ENCODE assay signal across 10 cellular contexts in genomic region chr9:127521919-127522304, GRCh38.
DNase-seq lines count a peak whose midpoint lies in the region; ATAC-seq and TF ChIP-seq lines count a peak whose summit lies in the region.
"Had no signal": no experiment of that assay in that cellular context is flagged by ENCODE, and none has a peak within 500 bp of the region (broad histone marks: within the 10 kb centered on the region; RNA-seq: fewer than 3 reads in every experiment).

No MANE protein-coding gene starts in this region.

- H3K27me3 ChIP-seq in ACC112 (ENCODE audit: insufficient read depth, low read length): no peaks in the 10 kb centered on the region
- no peaks in the 10 kb centered on the region for H3K27me3 ChIP-seq in parathyroid adenoma (ENCODE audit: control insufficient read depth, insufficient read depth, low read length)

- H2AFZ ChIP-seq in ACC112 (ENCODE audit: low read length, unreplicated experiment) (no peak overlapping the region), parathyroid adenoma (no peak overlapping the region)

- H3K36me3 Mint-ChIP-seq in activated T-helper 2 cell treated with anti-CD3 and anti-CD28 coated beads, Interferon-gamma antibody, Interleukin-2, Interleukin-4, amounts not matched to agents 10 μg/mL and 5 μg/mL and 100 μg/mL, durations not matched to agents 14 hours and 24 hours and 36 hours (ENCODE audit: low read depth): peaks cover 59% of the 10 kb centered on the region
- H3K36me3 Mint-ChIP-seq in progenitor cell of endocrine pancreas (ENCODE audit: insufficient read depth): peaks cover 51% of the 10 kb centered on the region

- peak; percentile 18 to 54 for ATAC-seq in left cardiac atrium

- peak; percentile 60 for DNase-seq in left cardiac atrium
- no peak for DNase-seq in activated T-helper 2 cell treated with anti-CD3 and anti-CD28 coated beads, Interferon-gamma antibody, Interleukin-2, Interleukin-4, amounts not matched to agents 10 μg/mL and 5 μg/mL and 100 μg/mL, durations not matched to agents 14 hours and 24 hours and 36 hours (ENCODE audit: low spot score)
- DNase-seq in NCI-H146 (lab: John Stamatoyannopoulos, UW): no peak
- DNase-seq in NCI-H526 treated with DMSO at 0.1 percent for 48 hours (lab: John Stamatoyannopoulos, UW): no peak
- DNase-seq in progenitor cell of endocrine pancreas (ENCODE audit: low spot score, unreplicated experiment): no peak
- DNase-seq: activated naive CD4-positive, alpha-beta T cell treated with anti-CD3 and anti-CD28 coated beads for 36 hours; NCI-H187 treated with DMSO at 0.1 percent for 48 hours had no signal

- H3K36me3 ChIP-seq in ACC112 (ENCODE audit: insufficient read depth, low read length) (peaks cover 57% of the 10 kb centered on the region), parathyroid adenoma (ENCODE audit: control insufficient read depth, insufficient read depth, low read length) (no peaks in the 10 kb centered on the region)

- H3K79me2 ChIP-seq in ACC112 (ENCODE audit: control insufficient read depth, insufficient read depth, low read length, unreplicated experiment): peaks cover 27% of the 10 kb centered on the region
- H3K79me2 ChIP-seq in parathyroid adenoma: no peaks in the 10 kb centered on the region

- no peak overlapping the region for H3K4me3 Mint-ChIP-seq in activated T-helper 2 cell treated with anti-CD3 and anti-CD28 coated beads, Interferon-gamma antibody, Interleukin-2, Interleukin-4, amounts not matched to agents 10 μg/mL and 5 μg/mL and 100 μg/mL, durations not matched to agents 14 hours and 24 hours and 36 hours (ENCODE audit: low read depth)
- no peak overlapping the region for H3K4me3 Mint-ChIP-seq in progenitor cell of endocrine pancreas (ENCODE audit: low read depth)
- H3K4me3 Mint-ChIP-seq: activated naive CD4-positive, alpha-beta T cell treated with anti-CD3 and anti-CD28 coated beads for 36 hours had no signal

- no peak for TF ChIP-seq CTCF in VCaP (conservative IDR thresholded peaks at IDR 0.05)
- TF ChIP-seq CTCF in parathyroid adenoma (IDR thresholded peaks at IDR 0.05): no peak
- no peak for TF ChIP-seq CTCF in progenitor cell of endocrine pancreas (IDR thresholded peaks at IDR 0.05; ENCODE audit: unreplicated experiment)

- H3K4me1 ChIP-seq in ACC112 (ENCODE audit: control insufficient read depth, insufficient read depth, low read length, unreplicated experiment) (peaks cover 65% of the 10 kb centered on the region), parathyroid adenoma (no peaks in the 10 kb centered on the region)

- H3K9me3 Mint-ChIP-seq in activated T-helper 2 cell treated with anti-CD3 and anti-CD28 coated beads, Interferon-gamma antibody, Interleukin-2, Interleukin-4, amounts not matched to agents 10 μg/mL and 5 μg/mL and 100 μg/mL, durations not matched to agents 14 hours and 24 hours and 36 hours: peaks cover 34% of the 10 kb centered on the region
- H3K9me3 Mint-ChIP-seq in progenitor cell of endocrine pancreas (ENCODE audit: low read depth): peaks cover 7% of the 10 kb centered on the region

- peak overlapping the region; percentile 96 for H3K27ac ChIP-seq in ACC112 (ENCODE audit: low read depth, low read length)
- peak overlapping the region; percentile 19; the same call in 1 of the 2 replicates for H3K27ac ChIP-seq in VCaP
- peak overlapping the region; percentile 65 for H3K27ac ChIP-seq in parathyroid adenoma

- no peaks in the 10 kb centered on the region for H3K9me3 ChIP-seq in parathyroid adenoma (ENCODE audit: control insufficient read depth, low read length)

- intact Hi-C loops in left cardiac atrium (cut with DNase I): no loop called here
- intact Hi-C loops in activated T-helper 2 cell treated with anti-CD3 and anti-CD28 coated beads, Interferon-gamma antibody, Interleukin-2, Interleukin-4, amounts not matched to agents 10 μg/mL and 5 μg/mL and 100 μg/mL, durations not matched to agents 14 hours and 24 hours and 36 hours (cut with micrococcal nuclease): no loop called here

- H3K4me2 ChIP-seq in parathyroid adenoma (ENCODE audit: low read length): no peak overlapping the region

- no peak overlapping the region for H3K27ac Mint-ChIP-seq in activated T-helper 2 cell treated with anti-CD3 and anti-CD28 coated beads, Interferon-gamma antibody, Interleukin-2, Interleukin-4, amounts not matched to agents 10 μg/mL and 5 μg/mL and 100 μg/mL, durations not matched to agents 14 hours and 24 hours and 36 hours
- no peak overlapping the region for H3K27ac Mint-ChIP-seq in progenitor cell of endocrine pancreas
- H3K27ac Mint-ChIP-seq: activated naive CD4-positive, alpha-beta T cell treated with anti-CD3 and anti-CD28 coated beads for 36 hours had no signal

- peaks cover 2% of the 10 kb centered on the region for H3K4me1 Mint-ChIP-seq in activated T-helper 2 cell treated with anti-CD3 and anti-CD28 coated beads, Interferon-gamma antibody, Interleukin-2, Interleukin-4, amounts not matched to agents 10 μg/mL and 5 μg/mL and 100 μg/mL, durations not matched to agents 14 hours and 24 hours and 36 hours (ENCODE audit: low read depth)
- no peaks in the 10 kb centered on the region for H3K4me1 Mint-ChIP-seq in progenitor cell of endocrine pancreas (ENCODE audit: low read depth)

- H3K27me3 Mint-ChIP-seq in activated T-helper 2 cell treated with anti-CD3 and anti-CD28 coated beads, Interferon-gamma antibody, Interleukin-2, Interleukin-4, amounts not matched to agents 10 μg/mL and 5 μg/mL and 100 μg/mL, durations not matched to agents 14 hours and 24 hours and 36 hours (ENCODE audit: low read depth): no peaks in the 10 kb centered on the region
- H3K27me3 Mint-ChIP-seq in progenitor cell of endocrine pancreas: no peaks in the 10 kb centered on the region

- H3K9ac ChIP-seq in parathyroid adenoma: no peak overlapping the region

- peak overlapping the region; percentile 4 for H3K4me3 ChIP-seq in ACC112 (ENCODE audit: low read depth, low read length)
- H3K4me3 ChIP-seq in parathyroid adenoma (ENCODE audit: low read depth, low read length): no peak overlapping the region

Comparison
In these comparisons a context has a peak if more than half of its experiments do, and no peak if none do; other contexts are left out.
1. H3K27ac ChIP-seq: peak in every context shown above with its lines; median percentile 96 in ACC112; 65 in parathyroid adenoma; 19 in VCaP.